11 cellular contexts compared by ENCODE assay signal in genomic region chr1:17347769-17348592, GRCh38. TPM values are rescaled to one million over a fixed set of nuclear protein-coding genes. Genes with fewer than 3 reads are reported as not detected.
DNase-seq lines count a peak whose midpoint lies in the region; ATAC-seq and TF ChIP-seq lines count a peak whose summit lies in the region.
"Had no signal": no experiment of that assay in that cellular context is flagged by ENCODE, and none has a peak within 500 bp of the region (broad histone marks: within the 10 kb centered on the region; RNA-seq: fewer than 3 reads in every experiment).

No MANE protein-coding gene starts in this region.

- BruUV-seq in HCT116 (replicated peaks; lab: Mats Ljungman, UMichigan), result TSS peak; percentile 99

- DNase-seq in HCT116 (ENCODE audit: low read depth, low spot score) (peak; percentile 61), RWPE2 (ENCODE audit: low spot score) (no peak), fibroblast of villous mesenchyme (ENCODE audit: low read depth) (peak; percentile 43), upper lobe of right lung (peak; percentile 44), NCI-H1436 (lab: John Stamatoyannopoulos, UW) (no peak), GM19238 (ENCODE audit: insufficient read length, low spot score) (no peak)
- no peak for DNase-seq in activated CD4-positive, alpha-beta T cell treated with anti-CD3 and anti-CD28 coated beads, Interleukin-2, amount 50 U/mL, for 48 hours
- DNase-seq: activated CD8-positive, alpha-beta memory T cell treated with anti-CD3 and anti-CD28 coated beads, Interleukin-2, amount 50 U/mL, for 48 hours; amniotic stem cell had no signal

- H3K9me3 ChIP-seq in HCT116 (ENCODE audit: control insufficient read depth in 1 of 2, insufficient read depth in 1 of 2, low read depth in 1 of 2, low read length in 2 of 2), result no peaks in the 10 kb centered on the region
- H3K9me3 ChIP-seq in RWPE2 (ENCODE audit: severe bottlenecking), result peaks cover 2% of the 10 kb centered on the region
- no peaks in the 10 kb centered on the region for H3K9me3 ChIP-seq in upper lobe of right lung

- H3K36me3 ChIP-seq in HCT116 (ENCODE audit: control insufficient read depth in 1 of 2, insufficient read depth in 2 of 2, low read length in 2 of 2), result no peaks in the 10 kb centered on the region
- no peaks in the 10 kb centered on the region for H3K36me3 ChIP-seq in RWPE2 (ENCODE audit: low read depth)
- H3K36me3 ChIP-seq in upper lobe of right lung, result no peaks in the 10 kb centered on the region

- no peaks in the 10 kb centered on the region for H3K79me2 ChIP-seq in HCT116 (ENCODE audit: insufficient read depth, low read length)

- peak overlapping the region; percentile 63 for H2AFZ ChIP-seq in HCT116 (ENCODE audit: low read depth, low read length, poor library complexity, severe bottlenecking)

- intact Hi-C loops in HCT116 (cut with micrococcal nuclease) (no loop called here), upper lobe of right lung (cut with DNase I) (no loop called here)

- H3K4me2 ChIP-seq in HCT116 (ENCODE audit: low read length), result peak overlapping the region; percentile 76

- peak overlapping the region; percentile 50 for H3K9ac ChIP-seq in HCT116 (ENCODE audit: low read length)

- H3K4me3 ChIP-seq in HCT116 (replicated peaks in 1 of 2; ENCODE audit: low read depth in 1 of 2, low read length in 2 of 2) (peak overlapping the region; percentile 39 to 59), RWPE2 (ENCODE audit: severe bottlenecking) (no peak overlapping the region), fibroblast of villous mesenchyme (ENCODE audit: low read depth, low read length) (no peak overlapping the region), upper lobe of right lung (no peak overlapping the region)
- H3K4me3 ChIP-seq: GM12878 had no signal

- H3K9me2 ChIP-seq in HCT116 (ENCODE audit: insufficient read depth), result no peaks in the 10 kb centered on the region

- ATAC-seq in HCT116, result peak; percentile 87
- ATAC-seq in RWPE2 (ENCODE audit: low read depth), result peak; percentile 90
- no peak for ATAC-seq in upper lobe of right lung

- TF ChIP-seq RAD21 in HCT116 (IDR thresholded peaks at IDR 0.05; ENCODE audit: low read depth), result no peak

- no peak for TF ChIP-seq POLR2A in HCT116 (IDR thresholded peaks at IDR 0.05; ENCODE audit: borderline replicate concordance, extremely low read depth, insufficient read depth, insufficient read length)

- H3K27ac ChIP-seq in HCT116 (ENCODE audit: low read depth, low read length), result peak overlapping the region; percentile 47
- peak overlapping the region; percentile 73 for H3K27ac ChIP-seq in RWPE2 (ENCODE audit: poor library complexity, severe bottlenecking)
- H3K27ac ChIP-seq in upper lobe of right lung, result no peak overlapping the region

- H3K4me1 ChIP-seq in HCT116 (ENCODE audit: control insufficient read depth in 1 of 2, insufficient read depth in 2 of 2, low read length in 2 of 2), result peaks cover 11 to 21% of the 10 kb centered on the region in 2 experiments
- H3K4me1 ChIP-seq in RWPE2 (ENCODE audit: insufficient read depth, poor library complexity, severe bottlenecking), result peaks cover 13% of the 10 kb centered on the region
- no peaks in the 10 kb centered on the region for H3K4me1 ChIP-seq in upper lobe of right lung

- POLR2A ChIA-PET in HCT116 (lab: Charles Lee), result interaction anchor here (0.6 to 0.8 kb wide), 2 partner anchors 114 to 366 kb away, joined by 3 to 4 read pairs; no protein-coding TSS in a partner anchor

- TF ChIP-seq CTCF in HCT116 (IDR thresholded peaks at IDR 0.05 in 2 of 3, conservative IDR thresholded peaks at IDR 0.05 in 1 of 3; ENCODE audit: borderline replicate concordance in 1 of 3, insufficient read depth in 1 of 3, low read depth in 2 of 3, low read length in 2 of 3) (no peak), RWPE2 (IDR thresholded peaks at IDR 0.05; ENCODE audit: poor library complexity, severe bottlenecking) (no peak), fibroblast of villous mesenchyme (IDR thresholded peaks at IDR 0.05; ENCODE audit: insufficient read depth, low read depth, low read length) (no peak), upper lobe of right lung (IDR thresholded peaks at IDR 0.05) (no peak)

- no peaks in the 10 kb centered on the region for H4K20me1 ChIP-seq in HCT116 (ENCODE audit: insufficient read depth)

- CTCF ChIA-PET in HCT116 (lab: Charles Lee), result interaction anchor here (0.6 kb wide), 1 partner anchor 137 kb away, joined by 3 read pairs; no protein-coding TSS in a partner anchor

- RAD21 ChIA-PET in HCT116 (lab: Charles Lee; ENCODE audit: low non-redundant PET in 1 of 2, low total read pairs in 2 of 2, uncharacterized antibody in 2 of 2, unreplicated experiment in 2 of 2), result interaction anchor here in 1 of 2 experiments (0.6 kb wide), 1 partner anchor 12 kb away, joined by 3 read pairs; no protein-coding TSS in a partner anchor

- H3K27me3 ChIP-seq in HCT116 (ENCODE audit: insufficient read depth, low read length) (no peaks in the 10 kb centered on the region), RWPE2 (ENCODE audit: insufficient read depth, poor library complexity, severe bottlenecking) (no peaks in the 10 kb centered on the region), upper lobe of right lung (peaks cover 6% of the 10 kb centered on the region)

TF ChIP-seq in HCT116, 20 proteins besides CTCF, POLR2A, EP300 and RAD21 (continues in another document):
- TF ChIP-seq FOSL1 (IDR thresholded peaks at IDR 0.05; ENCODE audit: low read depth), result peak; percentile 90
- TF ChIP-seq POLR2AphosphoS5 (IDR thresholded peaks at IDR 0.05; ENCODE audit: low read depth, low read length), result peak; percentile 69
- TF ChIP-seq CEBPB (IDR thresholded peaks at IDR 0.05; ENCODE audit: low read depth), result no peak
- TF ChIP-seq SRF (IDR thresholded peaks at IDR 0.05; ENCODE audit: low read depth), result no peak
- TF ChIP-seq EGR1 (IDR thresholded peaks at IDR 0.05; ENCODE audit: low read depth), result no peak
- TF ChIP-seq EZH2phosphoT487 (IDR thresholded peaks at IDR 0.05; ENCODE audit: borderline replicate concordance), result no peak
- no peak for TF ChIP-seq ELF1 (IDR thresholded peaks at IDR 0.05; ENCODE audit: borderline replicate concordance, low read depth)
- no peak for TF ChIP-seq TCF7L2 (IDR thresholded peaks at IDR 0.05; ENCODE audit: borderline replicate concordance, extremely low read depth, insufficient read depth, insufficient read length)
- TF ChIP-seq YY1 (IDR thresholded peaks at IDR 0.05; ENCODE audit: extremely low read depth, insufficient replicate concordance, low read depth, low read length), result no peak
- peak; percentile 88; the same call in 1 of the 2 replicates for TF ChIP-seq MAX (IDR thresholded peaks at IDR 0.05)
- TF ChIP-seq ATF3 (IDR thresholded peaks at IDR 0.05), result no peak
- no peak for TF ChIP-seq SIN3A (IDR thresholded peaks at IDR 0.05; ENCODE audit: low read depth)
- no peak for TF ChIP-seq REST (IDR thresholded peaks at IDR 0.05; ENCODE audit: low read depth)
- no peak for TF ChIP-seq CBX3 (IDR thresholded peaks at IDR 0.05; ENCODE audit: low read depth)
- peak; percentile 79 for TF ChIP-seq JUND (IDR thresholded peaks at IDR 0.05)

RNA-seq across cellular contexts. Expression of gene PADI6, which starts 24.0 kb away (rescaled TPM):
- total RNA-seq in HCT116 (2021; ENCODE audit: unreplicated experiment) (not detected), fibroblast of villous mesenchyme (not detected in 2 replicates), upper lobe of right lung (not detected)
- not detected in 2 replicates for polyA plus RNA-seq in HCT116 (2012)
- total RNA-seq: GM12878, temporal lobe had no signal
- polyA plus RNA-seq: GM12878 had no signal

RNA-seq across cellular contexts. Expression of gene PADI4, which starts 40.0 kb away (rescaled TPM):
- 0.44 TPM for total RNA-seq in HCT116 (2021; ENCODE audit: unreplicated experiment)
- polyA plus RNA-seq in HCT116 (2012), result 0.17 and 0.20 TPM in 2 replicates
- total RNA-seq in fibroblast of villous mesenchyme, result not detected in 2 replicates
- 2.3 TPM for total RNA-seq in upper lobe of right lung

Comparison
In these comparisons a context has a peak if more than half of its experiments do, and no peak if none do; other contexts are left out.
1. DNase-seq: peak in HCT116 (single experiment), fibroblast of villous mesenchyme (single experiment) and upper lobe of right lung (single experiment); none in RWPE2 (single experiment), NCI-H1436 (single experiment), activated CD4-positive, alpha-beta T cell treated with anti-CD3 and anti-CD28 coated beads, Interleukin-2, amount 50 U/mL, for 48 hours (0 of 2) and GM19238 (single experiment).
2. H3K4me3 ChIP-seq: peak in HCT116 (2 of 2); none in RWPE2 (single experiment), fibroblast of villous mesenchyme (single experiment) and upper lobe of right lung (single experiment).